Comparison of ENCODE assay signal across 23 cellular contexts in genomic region chr10:103439776-103440175, GRCh38. TPM values are rescaled to one million over a fixed set of nuclear protein-coding genes. Genes with fewer than 3 reads are reported as not detected.
"Had no signal": no experiment of that assay in that cellular context is flagged by ENCODE, and none has a peak within 500 bp of the region (broad histone marks: within the 10 kb centered on the region; RNA-seq: fewer than 3 reads in every experiment).

No MANE protein-coding gene starts in this region.

- H3K9me3 ChIP-seq: prostate gland, upper lobe of right lung had no signal

- FAIRE-seq: endometrium, keratinocyte, small intestine had no signal

- DNase-seq: activated CD4-positive, alpha-beta T cell treated with anti-CD3 and anti-CD28 coated beads for 1 hour; activated CD4-positive, alpha-beta T cell treated with anti-CD3 and anti-CD28 coated beads, Interleukin-2, amount 50 U/mL, for 4 hours; activated gamma-delta T cell treated with Interleukin-2 at 50 U/mL for 16 hours; anterior cingulate cortex; brain microvascular endothelial cell; central memory CD4-positive, alpha-beta T cell; erythroblast; foreskin melanocyte; midbrain; right cardiac atrium; small intestine; stimulated activated CD4-positive, alpha-beta T cell treated with anti-CD3 and anti-CD28 coated beads, Interleukin-15, amount 100 ng/mL, for 24 hours; stimulated activated CD4-positive, alpha-beta T cell treated with anti-CD3 and anti-CD28 coated beads, Interleukin-2, amount 100 ng/mL, for 48 hours; upper lobe of right lung had no signal

- H3K27me3 ChIP-seq: brain microvascular endothelial cell, upper lobe of right lung had no signal

- H3K27ac ChIP-seq: brain microvascular endothelial cell, coronary artery, prostate gland, upper lobe of right lung had no signal

- H3K4me1 ChIP-seq: prostate gland, upper lobe of right lung had no signal

- ATAC-seq: left lobe of liver, right cardiac atrium, upper lobe of right lung had no signal

- H3K4me3 ChIP-seq: coronary artery, prostate gland, upper lobe of right lung had no signal

RNA-seq across cellular contexts. Expression of gene CALHM2, which starts 12.4 kb away (rescaled TPM):
- polyA plus RNA-seq: neural cell had no signal

RNA-seq across cellular contexts. Expression of gene CALHM1, which starts 18.9 kb away (rescaled TPM):
- total RNA-seq: activated CD8-positive, alpha-beta memory T cell treated with anti-CD3 and anti-CD28 coated beads for 36 hours; left lobe of liver; lung microvascular endothelial cell; osteoblast; prostate gland; right cardiac atrium; upper lobe of right lung had no signal
- polyA plus RNA-seq: keratinocyte, neural cell, right cardiac atrium had no signal

RNA-seq across cellular contexts. Expression of gene CALHM3, which starts 39.3 kb away (rescaled TPM):
- total RNA-seq: left lobe of liver, lung microvascular endothelial cell, osteoblast, right cardiac atrium, upper lobe of right lung had no signal
- polyA plus RNA-seq: keratinocyte, neural cell, right cardiac atrium, small intestine had no signal
